In genomic region chrX:10617186-10617963, GRCh38 we compare ENCODE assay signal across 1 cellular context.
TF ChIP-seq lines count a peak whose summit lies in the region.

No MANE protein-coding gene starts in this region.

TF ChIP-seq in SK-N-SH, 30 proteins besides CTCF, POLR2A, EP300 and RAD21 (continued from another document):
- no peak for TF ChIP-seq REST (IDR thresholded peaks at IDR 0.05; ENCODE audit: low read depth, low read length)
TF ChIP-seq in SK-N-SH: peak in this region for 0.
